In the genomic region with DNA sequence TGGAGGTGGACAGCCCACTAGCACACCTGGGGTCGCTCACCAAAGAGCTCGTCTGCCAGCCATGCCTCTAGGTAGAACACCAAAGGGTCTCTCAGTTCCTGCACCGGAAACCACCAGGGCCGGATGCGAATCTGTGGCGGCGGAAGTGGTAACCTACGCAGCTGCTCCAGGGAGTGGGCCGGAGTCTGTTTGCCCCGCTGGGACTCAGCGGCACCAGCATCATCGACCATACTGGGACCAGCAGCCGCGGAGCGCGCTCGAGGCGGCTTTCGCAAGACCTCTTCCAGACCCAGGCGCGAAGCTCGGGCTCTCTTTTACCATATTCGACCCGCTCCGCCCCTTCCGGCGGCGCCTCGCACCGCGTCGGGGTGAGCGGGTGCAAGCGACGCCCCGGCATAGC, we compare ENCODE assay signal across 31 cellular contexts. TPM values are rescaled to one million over a fixed set of nuclear protein-coding genes. Genes with fewer than 3 reads are reported as not detected.
"Had no signal": no experiment of that assay in that cellular context is flagged by ENCODE, and none has a peak within 500 bp of the region (broad histone marks: within the 10 kb centered on the region; RNA-seq: fewer than 3 reads in every experiment).

A gene (minus strand): TSS at position 335 of the 400 bp plus-strand sequence. CDS start 105 bp downstream, at position 230.

- H3K9me3 ChIP-seq: SJSA1, SK-N-SH had no signal

- H3K36me3 ChIP-seq: breast epithelium, SJSA1 had no signal

- H3K4me1 ChIP-seq: body of pancreas, breast epithelium, SJSA1 had no signal

- H3K9ac ChIP-seq: SK-N-SH had no signal

- H3K27me3 ChIP-seq: body of pancreas, breast epithelium, SJSA1 had no signal

- H3K4me3 ChIP-seq: body of pancreas, breast epithelium, SJSA1 had no signal

- FAIRE-seq: astrocyte, colon, TTC549 had no signal

- H3K27ac ChIP-seq: body of pancreas, breast epithelium, SJSA1 had no signal

- H3K4me2 ChIP-seq: SK-N-SH had no signal

- ATAC-seq: activated CD4-positive, alpha-beta T cell treated with anti-CD3 and anti-CD28 coated beads for 36 hours; activated CD4-positive, CD25-positive, alpha-beta regulatory T cell treated with anti-CD3 and anti-CD28 coated beads, Interleukin-2, amount 50 U/mL, for 24 hours; activated CD8-positive, alpha-beta T cell treated with anti-CD3 and anti-CD28 coated beads, Interleukin-2, amount 10 ng/mL, durations not matched to agents 7 days and 5 days; body of pancreas; PC-3 had no signal

- DNase-seq: activated CD4-positive, alpha-beta T cell treated with anti-CD3 and anti-CD28 coated beads for 36 hours; activated CD4-positive, alpha-beta T cell treated with anti-CD3 and anti-CD28 coated beads, Interleukin-2, amount 10 ng/mL, durations not matched to agents 7 days and 5 days; activated CD4-positive, alpha-beta T cell treated with anti-CD3 and anti-CD28 coated beads, Interleukin-2, amount 50 U/mL, for 48 hours; activated CD8-positive, alpha-beta T cell treated with anti-CD3 and anti-CD28 coated beads, Interleukin-2, amount 10 ng/mL, durations not matched to agents 7 days and 5 days; activated gamma-delta T cell; activated naive CD4-positive, alpha-beta T cell treated with Interleukin-2 at 50 U/mL for 16 hours; activated naive CD8-positive, alpha-beta T cell treated with anti-CD3 and anti-CD28 coated beads, Interleukin-2, amount 10 ng/mL, durations not matched to agents 7 days and 5 days; activated T-cell treated with anti-CD3 and anti-CD28 coated beads, Interleukin-2, amount 50 U/mL, for 24 hours; amygdala; body of pancreas; cerebellar nuclear complex; NCI-H1105; NCI-H1417 treated with DMSO at 0.1 percent for 48 hours; NCI-H1930; NCI-H2081 treated with DMSO at 0.1 percent for 48 hours; NCI-H226; NCI-H524 treated with DMSO at 0.1 percent for 48 hours; NK-92 treated with Interleukin-12 subunit alpha and Interleukin-12 subunit beta, amount 100 ng/mL, for 24 hours; PC-3; SHP77; SK-N-SH had no signal

RNA-seq across cellular contexts. Expression of the gene that starts here (rescaled TPM):
- total RNA-seq: activated T-helper 2 cell treated with anti-CD3 and anti-CD28 coated beads, Interferon-gamma antibody, Interleukin-2, Interleukin-4, amounts not matched to agents 10 μg/mL and 5 μg/mL and 100 μg/mL, durations not matched to agents 14 hours and 24 hours and 36 hours; astrocyte; body of pancreas; cardiac septum; MCF 10A; NCI-H460; PC-3; SJSA1 had no signal
- polyA plus RNA-seq: SK-N-SH had no signal
